Comparison of ENCODE assay signal across 1 cellular context in the genomic region with DNA sequence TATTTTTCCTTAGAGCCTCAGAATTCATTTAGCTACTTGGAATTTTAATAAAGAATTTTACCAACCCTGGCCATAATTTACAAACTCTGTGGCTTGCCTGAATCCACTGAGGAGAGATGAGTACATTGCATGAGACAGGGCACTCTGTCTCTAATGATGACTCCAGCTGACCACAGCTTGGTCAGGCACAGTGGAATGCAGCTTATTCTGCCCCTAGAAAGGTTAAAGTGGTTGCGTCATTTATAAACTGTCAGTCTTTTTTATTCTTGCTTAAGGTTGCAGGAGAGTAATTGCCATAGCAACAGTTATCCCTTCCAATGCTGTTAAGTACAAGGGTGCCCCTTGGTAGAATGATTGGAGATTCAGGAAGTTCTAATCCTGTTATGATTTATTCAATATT.
TF ChIP-seq lines count a peak whose summit lies in the region.

No MANE protein-coding gene starts in this region.

TF ChIP-seq in A549, 52 proteins besides CTCF, POLR2A, EP300 and RAD21 (continued from another document):
- TF ChIP-seq NFE2L2 (conservative IDR thresholded peaks at IDR 0.05; ENCODE audit: low read length) (no peak), HOXB13 (CRISPR knock-in tag; IDR thresholded peaks at IDR 0.05; ENCODE audit: low read depth) (no peak), RFX5 (IDR thresholded peaks at IDR 0.05) (no peak), RNF2 (IDR thresholded peaks at IDR 0.05; ENCODE audit: borderline replicate concordance, low read depth) (no peak), HOXB5 (CRISPR knock-in tag; IDR thresholded peaks at IDR 0.05) (no peak), JUNB (IDR thresholded peaks at IDR 0.05) (no peak), KDM1A (IDR thresholded peaks at IDR 0.05; ENCODE audit: low read depth) (no peak)
- TF ChIP-seq, protein P1, sequence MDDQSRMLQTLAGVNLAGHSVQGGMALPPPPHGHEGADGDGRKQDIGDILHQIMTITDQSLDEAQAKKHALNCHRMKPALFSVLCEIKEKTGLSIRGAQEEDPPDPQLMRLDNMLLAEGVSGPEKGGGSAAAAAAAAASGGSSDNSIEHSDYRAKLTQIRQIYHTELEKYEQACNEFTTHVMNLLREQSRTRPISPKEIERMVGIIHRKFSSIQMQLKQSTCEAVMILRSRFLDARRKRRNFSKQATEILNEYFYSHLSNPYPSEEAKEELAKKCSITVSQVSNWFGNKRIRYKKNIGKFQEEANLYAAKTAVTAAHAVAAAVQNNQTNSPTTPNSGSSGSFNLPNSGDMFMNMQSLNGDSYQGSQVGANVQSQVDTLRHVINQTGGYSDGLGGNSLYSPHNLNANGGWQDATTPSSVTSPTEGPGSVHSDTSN (IDR thresholded peaks at IDR 0.05): no peak
